Comparison of ENCODE assay signal across 8 cellular contexts in genomic region chr12:14384783-14385638, GRCh38.
DNase-seq lines count a peak whose midpoint lies in the region; ATAC-seq and FAIRE-seq lines count a peak whose summit lies in the region.

No MANE protein-coding gene starts in this region.

- ATAC-seq in HG02763 (IDR thresholded peaks at IDR 0.05; ENCODE audit: unreplicated experiment) = peak; percentile 90

- FAIRE-seq in islet of Langerhans (lab: Jason Lieb, UNC) = peak; percentile 94

- DNase-seq in stimulated activated CD4-positive, alpha-beta T cell treated with anti-CD3 and anti-CD28 coated beads, Interleukin-12 subunit alpha, Interleukin-12 subunit beta, amount 100 ng/mL, for 24 hours (ENCODE audit: low read depth in 2 of 2) = peak; percentile 23
- no peak for DNase-seq in stimulated activated CD4-positive, alpha-beta T cell treated with anti-CD3 and anti-CD28 coated beads, Interleukin-12 subunit alpha, Interleukin-12 subunit beta, amount 100 ng/mL, for 4 hours
- DNase-seq in NCI-H1417 treated with DMSO at 0.1 percent for 48 hours (lab: John Stamatoyannopoulos, UW) = peak; percentile 24
- peak; percentile 25 for DNase-seq in T-helper 9 cell
- DNase-seq in central memory CD4-positive, alpha-beta T cell = peak; percentile 85
- DNase-seq in stimulated activated CD4-positive, alpha-beta T cell treated with anti-CD3 and anti-CD28 coated beads, Interleukin-12 subunit alpha, Interleukin-12 subunit beta, amount 100 ng/mL, for 48 hours (ENCODE audit: low read depth in 2 of 3, low spot score in 1 of 3) = peak; percentile 31 to 62 (median 44)
